1 cellular context compared by ENCODE assay signal in genomic region chr12:62267490-62267889, GRCh38.
TF ChIP-seq lines count a peak whose summit lies in the region.

No MANE protein-coding gene starts in this region.

TF ChIP-seq in GM12878, 131 proteins besides CTCF, POLR2A, EP300 and RAD21 (continued from another document):
- TF ChIP-seq NR2C2 (IDR thresholded peaks at IDR 0.05; ENCODE audit: borderline replicate concordance, control insufficient read depth, insufficient read length, low read depth) (no peak), CHD2 (IDR thresholded peaks at IDR 0.05; ENCODE audit: borderline replicate concordance, low read depth, low read length) (no peak), STAT3 (IDR thresholded peaks at IDR 0.05; ENCODE audit: low read depth, low read length) (no peak), NRF1 (conservative IDR thresholded peaks at IDR 0.05; ENCODE audit: low read depth, low read length) (no peak), MLLT1 (IDR thresholded peaks at IDR 0.05) (no peak), EED (IDR thresholded peaks at IDR 0.05; ENCODE audit: low read depth) (no peak)
